Comparison of ENCODE assay signal across 10 cellular contexts in genomic region chr9:107737987-107738743, GRCh38.
DNase-seq lines count a peak whose midpoint lies in the region; ATAC-seq, FAIRE-seq and TF ChIP-seq lines count a peak whose summit lies in the region.
"Had no signal": no experiment of that assay in that cellular context is flagged by ENCODE, and none has a peak within 500 bp of the region (broad histone marks: within the 10 kb centered on the region; RNA-seq: fewer than 3 reads in every experiment).

No MANE protein-coding gene starts in this region.

- TF ChIP-seq POLR2A in esophagus squamous epithelium (IDR thresholded peaks at IDR 0.05) (no peak), GM12892 (IDR thresholded peaks at IDR 0.05; ENCODE audit: low read depth, low read length) (no peak)

- FAIRE-seq in GM12892 (lab: Jason Lieb, UNC) = no peak

- intact Hi-C loops in esophagus squamous epithelium (cut with DNase I) (loop anchor here (10.0 kb wide), 1 partner anchor 243 kb away; no protein-coding TSS in a partner anchor), posterior vena cava (cut with DNase I) (loop anchor here in 1 of 2 donors (5.0 to 10.0 kb wide), 2 partner anchors 251 to 707 kb away; partner anchors contain the start of gene KLF4)

- peaks cover 0 to 4% (median 0%) of the 10 kb centered on the region in 4 donors for H3K4me1 Mint-ChIP-seq in naive thymus-derived CD8-positive, alpha-beta T cell

- H3K9me3 Mint-ChIP-seq in naive thymus-derived CD8-positive, alpha-beta T cell = peaks cover 0 to 1% (median 0%) of the 10 kb centered on the region in 9 donors

- POLR2A ChIA-PET in naive thymus-derived CD8-positive, alpha-beta T cell (lab: Charles Lee) = no interaction called here

- no peak overlapping the region for H3K4me3 Mint-ChIP-seq in naive thymus-derived CD8-positive, alpha-beta T cell

- ATAC-seq in GM18498 (IDR thresholded peaks at IDR 0.05; ENCODE audit: unreplicated experiment) = no peak
- ATAC-seq in naive thymus-derived CD8-positive, alpha-beta T cell = no peak

- H3K27me3 ChIP-seq in esophagus squamous epithelium = no peaks in the 10 kb centered on the region

- WGBS in esophagus squamous epithelium, 2 donors = 21 to 28% methylated on average over 12 to 17 of the region's 17 CpGs

- no peaks in the 10 kb centered on the region for H3K9me3 ChIP-seq in esophagus squamous epithelium
- H3K9me3 ChIP-seq: HAP-1 had no signal

- DNase-seq in GM03348 (ENCODE audit: low spot score) = peak; percentile 85
- peak; percentile 97 for DNase-seq in NCI-H69 (lab: John Stamatoyannopoulos, UW)
- peak; percentile 9 for DNase-seq in esophagus squamous epithelium (lab: John Stamatoyannopoulos, UW)
- peak; percentile 96 for DNase-seq in posterior vena cava (ENCODE audit: low spot score)
- no peak for DNase-seq in activated effector memory CD4-positive, alpha-beta T cell treated with anti-CD3 and anti-CD28 coated beads, Interleukin-2, amount 50 U/mL, for 16 hours
- no peak for DNase-seq in naive thymus-derived CD8-positive, alpha-beta T cell
- no peak for DNase-seq in GM12892 (ENCODE audit: insufficient read length)
- DNase-seq: NCI-H446 treated with DMSO at 0.1 percent for 48 hours had no signal

- no peaks in the 10 kb centered on the region for H3K36me3 ChIP-seq in esophagus squamous epithelium
- H3K36me3 ChIP-seq: HAP-1 had no signal

- no peaks in the 10 kb centered on the region for H3K36me3 Mint-ChIP-seq in naive thymus-derived CD8-positive, alpha-beta T cell

- H3K27ac ChIP-seq in esophagus squamous epithelium = peak overlapping the region; percentile 82 to 94 (median 84)

- no peak overlapping the region for H3K4me3 ChIP-seq in esophagus squamous epithelium
- H3K4me3 ChIP-seq: HAP-1 had no signal

- no peak overlapping the region for H3K27ac Mint-ChIP-seq in naive thymus-derived CD8-positive, alpha-beta T cell

- no peak for TF ChIP-seq CTCF in esophagus squamous epithelium (IDR thresholded peaks at IDR 0.05)

- H3K4me1 ChIP-seq in esophagus squamous epithelium = peaks cover 30 to 98% (median 64%) of the 10 kb centered on the region in 3 donors
- H3K4me1 ChIP-seq: HAP-1 had no signal

- peaks cover 0 to 17% (median 0%) of the 10 kb centered on the region in 5 donors for H3K27me3 Mint-ChIP-seq in naive thymus-derived CD8-positive, alpha-beta T cell

Comparison
In these comparisons a context has a peak if more than half of its experiments do, and no peak if none do; other contexts are left out.
1. DNase-seq: peak in GM03348 (single experiment), NCI-H69 (single experiment), esophagus squamous epithelium (single experiment) and posterior vena cava (single experiment); none in activated effector memory CD4-positive, alpha-beta T cell treated with anti-CD3 and anti-CD28 coated beads, Interleukin-2, amount 50 U/mL, for 16 hours (single experiment), naive thymus-derived CD8-positive, alpha-beta T cell (0 of 10) and GM12892 (single experiment).